ENCODE assay signal across 1 cellular context in genomic region chr6:83192871-83193746, GRCh38.
A peak's percentile ranks its signal among the peaks of the same experiment; 100 is the strongest.
TF ChIP-seq lines count a peak whose summit lies in the region.

TSS of gene PGM3 (minus strand) at chr6:83193265. CDS start at chr6:83191012, 2,253 bp downstream.
TSS of gene RWDD2A (plus strand) at chr6:83193357. CDS start at chr6:83194452, 1,095 bp downstream.

TF ChIP-seq in K562, 482 proteins besides CTCF, POLR2A, EP300 and RAD21 (continued from another document and continues in another):
- TF ChIP-seq ZNF398 (CRISPR knock-in tag; IDR thresholded peaks at IDR 0.05) (no peak), GTF3C2 (IDR thresholded peaks at IDR 0.05; ENCODE audit: borderline replicate concordance, extremely low read depth, insufficient read length) (no peak), CAMTA2 (CRISPR knock-in tag; conservative IDR thresholded peaks at IDR 0.05) (no peak), POLR3G (IDR thresholded peaks at IDR 0.05; ENCODE audit: extremely low read depth, insufficient read length, insufficient replicate concordance) (no peak), ETV6 (IDR thresholded peaks at IDR 0.05; ENCODE audit: borderline replicate concordance in 1 of 2, low read depth in 2 of 2, low read length in 1 of 2) (no peak), ETV6 (CRISPR knock-in tag; IDR thresholded peaks at IDR 0.05; ENCODE audit: borderline replicate concordance) (no peak), SP1 (CRISPR knock-in tag; IDR thresholded peaks at IDR 0.05) (peak; percentile 91), ETV1 (tag; conservative IDR thresholded peaks at IDR 0.05; ENCODE audit: low read depth) (peak; percentile 58), TCF3 (CRISPR knock-in tag; IDR thresholded peaks at IDR 0.05) (peak; percentile 15; the same call in 1 of the 2 replicates), MTA2 (IDR thresholded peaks at IDR 0.05; ENCODE audit: low read depth) (no peak), PREB (CRISPR knock-in tag; IDR thresholded peaks at IDR 0.05) (no peak), ZNF395 (CRISPR knock-in tag; IDR thresholded peaks at IDR 0.05) (no peak), CXXC5 (CRISPR knock-in tag; IDR thresholded peaks at IDR 0.05) (peak; percentile 78), SIN3A (IDR thresholded peaks at IDR 0.05; ENCODE audit: borderline replicate concordance in 2 of 2, control insufficient read depth in 1 of 2, low read depth in 2 of 2, low read length in 2 of 2) (peak; percentile 7 to 65; a peak in 2 of 4 replicates), TGIF2 (CRISPR knock-in tag; IDR thresholded peaks at IDR 0.05) (0 out of 2 replicates have a peak, but pooled peaks have one; percentile 44), CBX1 (IDR thresholded peaks at IDR 0.05; ENCODE audit: low read depth) (peak; percentile 50; the same call in 1 of the 2 replicates), RBM39 (optimal IDR thresholded peaks at IDR 0.05; ENCODE audit: low read depth, low read length) (no peak), NBN (IDR thresholded peaks at IDR 0.05; ENCODE audit: low read depth) (peak; percentile 49; the same call in 1 of the 2 replicates), TAF9B (IDR thresholded peaks at IDR 0.05; ENCODE audit: partially characterized antibody) (peak; percentile 81)
- TF ChIP-seq, protein P1, sequence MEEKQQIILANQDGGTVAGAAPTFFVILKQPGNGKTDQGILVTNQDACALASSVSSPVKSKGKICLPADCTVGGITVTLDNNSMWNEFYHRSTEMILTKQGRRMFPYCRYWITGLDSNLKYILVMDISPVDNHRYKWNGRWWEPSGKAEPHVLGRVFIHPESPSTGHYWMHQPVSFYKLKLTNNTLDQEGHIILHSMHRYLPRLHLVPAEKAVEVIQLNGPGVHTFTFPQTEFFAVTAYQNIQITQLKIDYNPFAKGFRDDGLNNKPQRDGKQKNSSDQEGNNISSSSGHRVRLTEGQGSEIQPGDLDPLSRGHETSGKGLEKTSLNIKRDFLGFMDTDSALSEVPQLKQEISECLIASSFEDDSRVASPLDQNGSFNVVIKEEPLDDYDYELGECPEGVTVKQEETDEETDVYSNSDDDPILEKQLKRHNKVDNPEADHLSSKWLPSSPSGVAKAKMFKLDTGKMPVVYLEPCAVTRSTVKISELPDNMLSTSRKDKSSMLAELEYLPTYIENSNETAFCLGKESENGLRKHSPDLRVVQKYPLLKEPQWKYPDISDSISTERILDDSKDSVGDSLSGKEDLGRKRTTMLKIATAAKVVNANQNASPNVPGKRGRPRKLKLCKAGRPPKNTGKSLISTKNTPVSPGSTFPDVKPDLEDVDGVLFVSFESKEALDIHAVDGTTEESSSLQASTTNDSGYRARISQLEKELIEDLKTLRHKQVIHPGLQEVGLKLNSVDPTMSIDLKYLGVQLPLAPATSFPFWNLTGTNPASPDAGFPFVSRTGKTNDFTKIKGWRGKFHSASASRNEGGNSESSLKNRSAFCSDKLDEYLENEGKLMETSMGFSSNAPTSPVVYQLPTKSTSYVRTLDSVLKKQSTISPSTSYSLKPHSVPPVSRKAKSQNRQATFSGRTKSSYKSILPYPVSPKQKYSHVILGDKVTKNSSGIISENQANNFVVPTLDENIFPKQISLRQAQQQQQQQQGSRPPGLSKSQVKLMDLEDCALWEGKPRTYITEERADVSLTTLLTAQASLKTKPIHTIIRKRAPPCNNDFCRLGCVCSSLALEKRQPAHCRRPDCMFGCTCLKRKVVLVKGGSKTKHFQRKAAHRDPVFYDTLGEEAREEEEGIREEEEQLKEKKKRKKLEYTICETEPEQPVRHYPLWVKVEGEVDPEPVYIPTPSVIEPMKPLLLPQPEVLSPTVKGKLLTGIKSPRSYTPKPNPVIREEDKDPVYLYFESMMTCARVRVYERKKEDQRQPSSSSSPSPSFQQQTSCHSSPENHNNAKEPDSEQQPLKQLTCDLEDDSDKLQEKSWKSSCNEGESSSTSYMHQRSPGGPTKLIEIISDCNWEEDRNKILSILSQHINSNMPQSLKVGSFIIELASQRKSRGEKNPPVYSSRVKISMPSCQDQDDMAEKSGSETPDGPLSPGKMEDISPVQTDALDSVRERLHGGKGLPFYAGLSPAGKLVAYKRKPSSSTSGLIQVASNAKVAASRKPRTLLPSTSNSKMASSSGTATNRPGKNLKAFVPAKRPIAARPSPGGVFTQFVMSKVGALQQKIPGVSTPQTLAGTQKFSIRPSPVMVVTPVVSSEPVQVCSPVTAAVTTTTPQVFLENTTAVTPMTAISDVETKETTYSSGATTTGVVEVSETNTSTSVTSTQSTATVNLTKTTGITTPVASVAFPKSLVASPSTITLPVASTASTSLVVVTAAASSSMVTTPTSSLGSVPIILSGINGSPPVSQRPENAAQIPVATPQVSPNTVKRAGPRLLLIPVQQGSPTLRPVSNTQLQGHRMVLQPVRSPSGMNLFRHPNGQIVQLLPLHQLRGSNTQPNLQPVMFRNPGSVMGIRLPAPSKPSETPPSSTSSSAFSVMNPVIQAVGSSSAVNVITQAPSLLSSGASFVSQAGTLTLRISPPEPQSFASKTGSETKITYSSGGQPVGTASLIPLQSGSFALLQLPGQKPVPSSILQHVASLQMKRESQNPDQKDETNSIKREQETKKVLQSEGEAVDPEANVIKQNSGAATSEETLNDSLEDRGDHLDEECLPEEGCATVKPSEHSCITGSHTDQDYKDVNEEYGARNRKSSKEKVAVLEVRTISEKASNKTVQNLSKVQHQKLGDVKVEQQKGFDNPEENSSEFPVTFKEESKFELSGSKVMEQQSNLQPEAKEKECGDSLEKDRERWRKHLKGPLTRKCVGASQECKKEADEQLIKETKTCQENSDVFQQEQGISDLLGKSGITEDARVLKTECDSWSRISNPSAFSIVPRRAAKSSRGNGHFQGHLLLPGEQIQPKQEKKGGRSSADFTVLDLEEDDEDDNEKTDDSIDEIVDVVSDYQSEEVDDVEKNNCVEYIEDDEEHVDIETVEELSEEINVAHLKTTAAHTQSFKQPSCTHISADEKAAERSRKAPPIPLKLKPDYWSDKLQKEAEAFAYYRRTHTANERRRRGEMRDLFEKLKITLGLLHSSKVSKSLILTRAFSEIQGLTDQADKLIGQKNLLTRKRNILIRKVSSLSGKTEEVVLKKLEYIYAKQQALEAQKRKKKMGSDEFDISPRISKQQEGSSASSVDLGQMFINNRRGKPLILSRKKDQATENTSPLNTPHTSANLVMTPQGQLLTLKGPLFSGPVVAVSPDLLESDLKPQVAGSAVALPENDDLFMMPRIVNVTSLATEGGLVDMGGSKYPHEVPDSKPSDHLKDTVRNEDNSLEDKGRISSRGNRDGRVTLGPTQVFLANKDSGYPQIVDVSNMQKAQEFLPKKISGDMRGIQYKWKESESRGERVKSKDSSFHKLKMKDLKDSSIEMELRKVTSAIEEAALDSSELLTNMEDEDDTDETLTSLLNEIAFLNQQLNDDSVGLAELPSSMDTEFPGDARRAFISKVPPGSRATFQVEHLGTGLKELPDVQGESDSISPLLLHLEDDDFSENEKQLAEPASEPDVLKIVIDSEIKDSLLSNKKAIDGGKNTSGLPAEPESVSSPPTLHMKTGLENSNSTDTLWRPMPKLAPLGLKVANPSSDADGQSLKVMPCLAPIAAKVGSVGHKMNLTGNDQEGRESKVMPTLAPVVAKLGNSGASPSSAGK (IDR thresholded peaks at IDR 0.05) = 0 out of 2 replicates have a peak, but pooled peaks have one; percentile 2
- TF ChIP-seq, protein P2, sequence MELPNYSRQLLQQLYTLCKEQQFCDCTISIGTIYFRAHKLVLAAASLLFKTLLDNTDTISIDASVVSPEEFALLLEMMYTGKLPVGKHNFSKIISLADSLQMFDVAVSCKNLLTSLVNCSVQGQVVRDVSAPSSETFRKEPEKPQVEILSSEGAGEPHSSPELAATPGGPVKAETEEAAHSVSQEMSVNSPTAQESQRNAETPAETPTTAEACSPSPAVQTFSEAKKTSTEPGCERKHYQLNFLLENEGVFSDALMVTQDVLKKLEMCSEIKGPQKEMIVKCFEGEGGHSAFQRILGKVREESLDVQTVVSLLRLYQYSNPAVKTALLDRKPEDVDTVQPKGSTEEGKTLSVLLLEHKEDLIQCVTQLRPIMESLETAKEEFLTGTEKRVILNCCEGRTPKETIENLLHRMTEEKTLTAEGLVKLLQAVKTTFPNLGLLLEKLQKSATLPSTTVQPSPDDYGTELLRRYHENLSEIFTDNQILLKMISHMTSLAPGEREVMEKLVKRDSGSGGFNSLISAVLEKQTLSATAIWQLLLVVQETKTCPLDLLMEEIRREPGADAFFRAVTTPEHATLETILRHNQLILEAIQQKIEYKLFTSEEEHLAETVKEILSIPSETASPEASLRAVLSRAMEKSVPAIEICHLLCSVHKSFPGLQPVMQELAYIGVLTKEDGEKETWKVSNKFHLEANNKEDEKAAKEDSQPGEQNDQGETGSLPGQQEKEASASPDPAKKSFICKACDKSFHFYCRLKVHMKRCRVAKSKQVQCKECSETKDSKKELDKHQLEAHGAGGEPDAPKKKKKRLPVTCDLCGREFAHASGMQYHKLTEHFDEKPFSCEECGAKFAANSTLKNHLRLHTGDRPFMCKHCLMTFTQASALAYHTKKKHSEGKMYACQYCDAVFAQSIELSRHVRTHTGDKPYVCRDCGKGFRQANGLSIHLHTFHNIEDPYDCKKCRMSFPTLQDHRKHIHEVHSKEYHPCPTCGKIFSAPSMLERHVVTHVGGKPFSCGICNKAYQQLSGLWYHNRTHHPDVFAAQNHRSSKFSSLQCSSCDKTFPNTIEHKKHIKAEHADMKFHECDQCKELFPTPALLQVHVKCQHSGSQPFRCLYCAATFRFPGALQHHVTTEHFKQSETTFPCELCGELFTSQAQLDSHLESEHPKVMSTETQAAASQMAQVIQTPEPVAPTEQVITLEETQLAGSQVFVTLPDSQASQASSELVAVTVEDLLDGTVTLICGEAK (IDR thresholded peaks at IDR 0.05) = peak; percentile 57; the same call in 1 of the 2 replicates
- TF ChIP-seq, protein P2 (CRISPR knock-in tag; IDR thresholded peaks at IDR 0.05) = no peak
